In the genomic region with DNA sequence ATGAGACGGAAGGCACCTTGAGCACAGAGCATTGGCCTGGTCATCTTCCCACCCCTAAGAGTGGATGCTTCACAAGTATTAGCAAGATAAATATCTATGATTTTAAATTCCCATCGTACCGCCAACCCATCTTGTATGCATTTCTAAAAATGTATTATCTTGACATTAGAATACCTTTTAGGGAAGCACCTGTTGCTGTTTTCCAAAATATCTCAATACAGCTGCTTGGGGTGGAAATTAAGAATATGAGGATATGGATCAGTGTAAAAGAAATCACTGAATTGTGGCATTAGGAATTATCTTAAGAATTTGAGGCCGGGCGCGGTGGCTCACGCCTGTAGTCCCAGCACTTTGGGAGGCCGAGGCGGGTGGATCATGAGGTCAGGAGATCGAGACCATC, we compare ENCODE assay signal across 28 cellular contexts.
"Had no signal": no experiment of that assay in that cellular context is flagged by ENCODE, and none has a peak within 500 bp of the region (broad histone marks: within the 10 kb centered on the region; RNA-seq: fewer than 3 reads in every experiment).

No MANE protein-coding gene starts in this region.

- H3K27ac Mint-ChIP-seq: stimulated activated effector memory CD8-positive, alpha-beta T cell treated with anti-CD3 and anti-CD28 coated beads, Interleukin-12 subunit alpha, Interleukin-12 subunit beta, amount 100 ng/mL, for 72 hours; stimulated activated memory B cell treated with anti-CD40 and anti-IgM and Interleukin-4, amounts not matched to agents 10 μg/mL and 1 μg/mL and 100 μg/mL, for 72 hours; stimulated activated naive B cell treated with anti-CD40 and anti-IgM and Interleukin-4, amounts not matched to agents 10 μg/mL and 1 μg/mL and 100 μg/mL, for 72 hours; stimulated activated naive CD8-positive, alpha-beta T cell treated with anti-CD3 and anti-CD28 coated beads, Interleukin-15, Interleukin-2, amounts not matched to agents 100 ng/mL and 50 ng/mL, for 24 hours; type B pancreatic cell had no signal

- ATAC-seq: stimulated activated effector memory CD8-positive, alpha-beta T cell treated with anti-CD3 and anti-CD28 coated beads, Interleukin-12 subunit alpha, Interleukin-12 subunit beta, amount 100 ng/mL, for 72 hours; stimulated activated memory B cell treated with anti-CD40 and anti-IgM and Interleukin-4, amounts not matched to agents 10 μg/mL and 1 μg/mL and 100 μg/mL, for 72 hours; stimulated activated naive B cell treated with anti-CD40 and anti-IgM and Interleukin-4, amounts not matched to agents 10 μg/mL and 1 μg/mL and 100 μg/mL, for 72 hours; stimulated activated naive CD8-positive, alpha-beta T cell treated with anti-CD3 and anti-CD28 coated beads, Interleukin-15, amount 100 ng/mL, for 72 hours; stimulated activated naive CD8-positive, alpha-beta T cell treated with anti-CD3 and anti-CD28 coated beads, Interleukin-15, Interleukin-2, amounts not matched to agents 100 U/mL and 50 U/mL, for 24 hours; upper lobe of right lung had no signal

- H3K36me3 ChIP-seq: stomach, suprapubic skin, thoracic aorta, thyroid gland, tibial artery, tibial nerve, transverse colon, upper lobe of left lung, upper lobe of right lung, uterus, vagina had no signal

- H3K36me3 Mint-ChIP-seq: stimulated activated effector memory CD8-positive, alpha-beta T cell treated with anti-CD3 and anti-CD28 coated beads, Interleukin-12 subunit alpha, Interleukin-12 subunit beta, amount 100 ng/mL, for 72 hours; stimulated activated memory B cell treated with anti-CD40 and anti-IgM and Interleukin-4, amounts not matched to agents 10 μg/mL and 1 μg/mL and 100 μg/mL, for 72 hours; stimulated activated naive B cell treated with anti-CD40 and anti-IgM and Interleukin-4, amounts not matched to agents 10 μg/mL and 1 μg/mL and 100 μg/mL, for 72 hours; type B pancreatic cell had no signal

- H3K27me3 ChIP-seq: stomach, suprapubic skin, testis, thyroid gland, tibial artery, tibial nerve, transverse colon, upper lobe of left lung, upper lobe of right lung, uterus, vagina had no signal

- H3K4me3 Mint-ChIP-seq: stimulated activated effector memory CD8-positive, alpha-beta T cell treated with anti-CD3 and anti-CD28 coated beads, Interleukin-12 subunit alpha, Interleukin-12 subunit beta, amount 100 ng/mL, for 72 hours; stimulated activated memory B cell treated with anti-CD40 and anti-IgM and Interleukin-4, amounts not matched to agents 10 μg/mL and 1 μg/mL and 100 μg/mL, for 72 hours; stimulated activated naive B cell treated with anti-CD40 and anti-IgM and Interleukin-4, amounts not matched to agents 10 μg/mL and 1 μg/mL and 100 μg/mL, for 72 hours; stimulated activated naive CD8-positive, alpha-beta T cell treated with anti-CD3 and anti-CD28 coated beads, Interleukin-15, amount 100 ng/mL, for 72 hours; stimulated activated naive CD8-positive, alpha-beta T cell treated with anti-CD3 and anti-CD28 coated beads, Interleukin-15, Interleukin-2, amounts not matched to agents 100 ng/mL and 50 ng/mL, for 24 hours; type B pancreatic cell had no signal

- H3K4me1 Mint-ChIP-seq: stimulated activated effector memory CD8-positive, alpha-beta T cell treated with anti-CD3 and anti-CD28 coated beads, Interleukin-12 subunit alpha, Interleukin-12 subunit beta, amount 100 ng/mL, for 72 hours; stimulated activated memory B cell treated with anti-CD40 and anti-IgM and Interleukin-4, amounts not matched to agents 10 μg/mL and 1 μg/mL and 100 μg/mL, for 72 hours; stimulated activated naive B cell treated with anti-CD40 and anti-IgM and Interleukin-4, amounts not matched to agents 10 μg/mL and 1 μg/mL and 100 μg/mL, for 72 hours had no signal

- H3K4me3 ChIP-seq: stomach, suprapubic skin, testis, thoracic aorta, thyroid gland, tibial artery, tibial nerve, transverse colon, upper lobe of left lung, upper lobe of right lung, uterus, vagina had no signal

- H3K9me3 Mint-ChIP-seq: stimulated activated effector memory CD8-positive, alpha-beta T cell treated with anti-CD3 and anti-CD28 coated beads, Interleukin-12 subunit alpha, Interleukin-12 subunit beta, amount 100 ng/mL, for 72 hours; stimulated activated memory B cell treated with anti-CD40 and anti-IgM and Interleukin-4, amounts not matched to agents 10 μg/mL and 1 μg/mL and 100 μg/mL, for 72 hours; stimulated activated naive B cell treated with anti-CD40 and anti-IgM and Interleukin-4, amounts not matched to agents 10 μg/mL and 1 μg/mL and 100 μg/mL, for 72 hours; stimulated activated naive CD8-positive, alpha-beta T cell treated with anti-CD3 and anti-CD28 coated beads, Interleukin-15, amount 100 ng/mL, for 72 hours; stimulated activated naive CD8-positive, alpha-beta T cell treated with anti-CD3 and anti-CD28 coated beads, Interleukin-15, Interleukin-2, amounts not matched to agents 100 ng/mL and 50 ng/mL, for 24 hours; type B pancreatic cell had no signal

- H3K9me3 ChIP-seq: stomach, suprapubic skin, testis, thoracic aorta, thyroid gland, tibial artery, tibial nerve, transverse colon, upper lobe of left lung, upper lobe of right lung, uterus, vagina had no signal

- H3K27ac ChIP-seq: stomach, suprapubic skin, testis, thoracic aorta, thyroid gland, tibial artery, tibial nerve, transverse colon, upper lobe of left lung, upper lobe of right lung, uterus, vagina had no signal

- H3K4me1 ChIP-seq: stomach, suprapubic skin, testis, thyroid gland, tibial artery, tibial nerve, transverse colon, upper lobe of left lung, upper lobe of right lung, uterus, vagina had no signal

- DNase-seq: stimulated activated CD4-positive, alpha-beta T cell treated with anti-CD3 and anti-CD28 coated beads, Interleukin-2, amount 100 ng/mL, for 48 hours; stimulated activated CD4-positive, alpha-beta T cell treated with anti-CD3 and anti-CD28 coated beads, Interleukin-4, amount 100 ng/mL, for 1 hour; stimulated activated CD4-positive, alpha-beta T cell treated with anti-CD3 and anti-CD28 coated beads, Interleukin-4, amount 100 ng/mL, for 24 hours; stimulated activated CD4-positive, alpha-beta T cell treated with anti-CD3 and anti-CD28 coated beads, Interleukin-4, amount 100 ng/mL, for 4 hours; stimulated activated CD8-positive, alpha-beta memory T cell treated with anti-CD3 and anti-CD28 coated beads, Interleukin-4, amount 100 ng/mL, for 48 hours; stimulated activated naive B cell treated with anti-CD40 and anti-IgM and Interleukin-4, amounts not matched to agents 10 μg/mL and 1 μg/mL and 100 μg/mL, for 72 hours; stimulated activated naive CD4-positive, alpha-beta T cell; stimulated activated naive CD4-positive, alpha-beta T cell treated with Interleukin-2 at 50 U/mL for 16 hours; stimulated activated naive CD8-positive, alpha-beta T cell treated with anti-CD3 and anti-CD28 coated beads, Interleukin-15, amount 100 ng/mL, for 72 hours; stimulated activated naive CD8-positive, alpha-beta T cell treated with anti-CD3 and anti-CD28 coated beads, Interleukin-15, Interleukin-2, amounts not matched to agents 100 U/mL and 50 U/mL, for 24 hours; stomach; substantia nigra; testis; thyroid gland; tibial artery; transverse colon; trophoblast cell; upper lobe of left lung; upper lobe of right lung; uterus had no signal

- H3K27me3 Mint-ChIP-seq: type B pancreatic cell had no signal
